ENCODE assay signal across 1 cellular context in the genomic region with DNA sequence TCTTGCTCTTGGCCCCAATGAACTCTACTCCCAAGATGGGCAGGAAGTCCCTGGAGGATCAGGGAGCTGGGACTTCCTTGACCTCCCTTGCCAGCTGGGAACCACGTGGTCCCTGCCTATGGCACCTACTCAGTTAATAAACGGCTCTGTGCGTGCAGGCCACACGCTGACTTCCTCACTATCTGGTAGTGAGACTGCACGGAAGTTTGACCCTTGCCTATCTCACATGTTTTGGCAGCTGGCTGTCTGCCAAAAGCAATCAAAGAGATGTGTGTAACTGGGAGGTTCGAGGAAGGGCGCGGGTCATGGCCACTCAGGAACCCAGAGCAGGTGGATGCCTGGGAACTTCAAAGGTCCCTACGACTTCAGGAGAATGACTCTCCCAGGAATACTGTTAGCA.
TF ChIP-seq lines count a peak whose summit lies in the region.

No MANE protein-coding gene starts in this region.

TF ChIP-seq in HepG2, 621 proteins besides CTCF, POLR2A, EP300 and RAD21 (continued from another document and continues in another):
- TF ChIP-seq, protein P1, sequence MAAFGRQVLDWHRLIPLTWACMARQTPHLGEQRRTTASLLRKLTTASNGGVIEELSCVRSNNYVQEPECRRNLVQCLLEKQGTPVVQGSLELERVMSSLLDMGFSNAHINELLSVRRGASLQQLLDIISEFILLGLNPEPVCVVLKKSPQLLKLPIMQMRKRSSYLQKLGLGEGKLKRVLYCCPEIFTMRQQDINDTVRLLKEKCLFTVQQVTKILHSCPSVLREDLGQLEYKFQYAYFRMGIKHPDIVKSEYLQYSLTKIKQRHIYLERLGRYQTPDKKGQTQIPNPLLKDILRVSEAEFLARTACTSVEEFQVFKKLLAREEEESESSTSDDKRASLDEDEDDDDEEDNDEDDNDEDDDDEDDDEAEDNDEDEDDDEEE (CRISPR knock-in tag; IDR thresholded peaks at IDR 0.05): 0 out of 2 replicates have a peak, but pooled peaks have one; percentile 35
- no peak for TF ChIP-seq NR3C1 (CRISPR knock-in tag; IDR thresholded peaks at IDR 0.05)
- TF ChIP-seq POLR2G (IDR thresholded peaks at IDR 0.05; ENCODE audit: low read depth, low read length): no peak
- TF ChIP-seq, protein P2, sequence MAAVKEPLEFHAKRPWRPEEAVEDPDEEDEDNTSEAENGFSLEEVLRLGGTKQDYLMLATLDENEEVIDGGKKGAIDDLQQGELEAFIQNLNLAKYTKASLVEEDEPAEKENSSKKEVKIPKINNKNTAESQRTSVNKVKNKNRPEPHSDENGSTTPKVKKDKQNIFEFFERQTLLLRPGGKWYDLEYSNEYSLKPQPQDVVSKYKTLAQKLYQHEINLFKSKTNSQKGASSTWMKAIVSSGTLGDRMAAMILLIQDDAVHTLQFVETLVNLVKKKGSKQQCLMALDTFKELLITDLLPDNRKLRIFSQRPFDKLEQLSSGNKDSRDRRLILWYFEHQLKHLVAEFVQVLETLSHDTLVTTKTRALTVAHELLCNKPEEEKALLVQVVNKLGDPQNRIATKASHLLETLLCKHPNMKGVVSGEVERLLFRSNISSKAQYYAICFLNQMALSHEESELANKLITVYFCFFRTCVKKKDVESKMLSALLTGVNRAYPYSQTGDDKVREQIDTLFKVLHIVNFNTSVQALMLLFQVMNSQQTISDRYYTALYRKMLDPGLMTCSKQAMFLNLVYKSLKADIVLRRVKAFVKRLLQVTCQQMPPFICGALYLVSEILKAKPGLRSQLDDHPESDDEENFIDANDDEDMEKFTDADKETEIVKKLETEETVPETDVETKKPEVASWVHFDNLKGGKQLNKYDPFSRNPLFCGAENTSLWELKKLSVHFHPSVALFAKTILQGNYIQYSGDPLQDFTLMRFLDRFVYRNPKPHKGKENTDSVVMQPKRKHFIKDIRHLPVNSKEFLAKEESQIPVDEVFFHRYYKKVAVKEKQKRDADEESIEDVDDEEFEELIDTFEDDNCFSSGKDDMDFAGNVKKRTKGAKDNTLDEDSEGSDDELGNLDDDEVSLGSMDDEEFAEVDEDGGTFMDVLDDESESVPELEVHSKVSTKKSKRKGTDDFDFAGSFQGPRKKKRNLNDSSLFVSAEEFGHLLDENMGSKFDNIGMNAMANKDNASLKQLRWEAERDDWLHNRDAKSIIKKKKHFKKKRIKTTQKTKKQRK (IDR thresholded peaks at IDR 0.05; ENCODE audit: low read length): no peak
- no peak for TF ChIP-seq ZNF441 (CRISPR knock-in tag; IDR thresholded peaks at IDR 0.05; ENCODE audit: borderline replicate concordance)
- TF ChIP-seq FLYWCH1 (CRISPR knock-in tag; IDR thresholded peaks at IDR 0.05): no peak
- no peak for TF ChIP-seq ZNF670 (CRISPR knock-in tag; IDR thresholded peaks at IDR 0.05; ENCODE audit: borderline replicate concordance)
- peak; percentile 50 for TF ChIP-seq ASH2L (IDR thresholded peaks at IDR 0.05; ENCODE audit: insufficient read length, low read depth, low read length)
- 0 out of 2 replicates have a peak, but pooled peaks have one; percentile 32 for TF ChIP-seq MIXL1 (CRISPR knock-in tag; IDR thresholded peaks at IDR 0.05)
- no peak for TF ChIP-seq HDAC6 (IDR thresholded peaks at IDR 0.05; ENCODE audit: low read depth, low read length)
- peak; percentile 74; the same call in 1 of the 2 replicates for TF ChIP-seq MEF2D (CRISPR knock-in tag; IDR thresholded peaks at IDR 0.05)
- TF ChIP-seq SYNCRIP (IDR thresholded peaks at IDR 0.05; ENCODE audit: insufficient read depth, low read depth, low read length): no peak
- TF ChIP-seq TEAD2 (CRISPR knock-in tag; IDR thresholded peaks at IDR 0.05): no peak
- TF ChIP-seq ZNF501 (CRISPR knock-in tag; IDR thresholded peaks at IDR 0.05): peak; percentile 85; the same call in 1 of the 2 replicates
- no peak for TF ChIP-seq NFYC (CRISPR knock-in tag; IDR thresholded peaks at IDR 0.05)
- peak; percentile 93 for TF ChIP-seq HDAC1 (CRISPR knock-in tag; IDR thresholded peaks at IDR 0.05)
- TF ChIP-seq, protein P3, sequence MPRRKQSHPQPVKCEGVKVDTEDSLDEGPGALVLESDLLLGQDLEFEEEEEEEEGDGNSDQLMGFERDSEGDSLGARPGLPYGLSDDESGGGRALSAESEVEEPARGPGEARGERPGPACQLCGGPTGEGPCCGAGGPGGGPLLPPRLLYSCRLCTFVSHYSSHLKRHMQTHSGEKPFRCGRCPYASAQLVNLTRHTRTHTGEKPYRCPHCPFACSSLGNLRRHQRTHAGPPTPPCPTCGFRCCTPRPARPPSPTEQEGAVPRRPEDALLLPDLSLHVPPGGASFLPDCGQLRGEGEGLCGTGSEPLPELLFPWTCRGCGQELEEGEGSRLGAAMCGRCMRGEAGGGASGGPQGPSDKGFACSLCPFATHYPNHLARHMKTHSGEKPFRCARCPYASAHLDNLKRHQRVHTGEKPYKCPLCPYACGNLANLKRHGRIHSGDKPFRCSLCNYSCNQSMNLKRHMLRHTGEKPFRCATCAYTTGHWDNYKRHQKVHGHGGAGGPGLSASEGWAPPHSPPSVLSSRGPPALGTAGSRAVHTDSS (CRISPR knock-in tag; conservative IDR thresholded peaks at IDR 0.05): no peak
- no peak for TF ChIP-seq KDM5A (IDR thresholded peaks at IDR 0.05; ENCODE audit: borderline replicate concordance, low read length)
- no peak for TF ChIP-seq SMARCE1 (IDR thresholded peaks at IDR 0.05; ENCODE audit: borderline replicate concordance)
- TF ChIP-seq, protein P4, sequence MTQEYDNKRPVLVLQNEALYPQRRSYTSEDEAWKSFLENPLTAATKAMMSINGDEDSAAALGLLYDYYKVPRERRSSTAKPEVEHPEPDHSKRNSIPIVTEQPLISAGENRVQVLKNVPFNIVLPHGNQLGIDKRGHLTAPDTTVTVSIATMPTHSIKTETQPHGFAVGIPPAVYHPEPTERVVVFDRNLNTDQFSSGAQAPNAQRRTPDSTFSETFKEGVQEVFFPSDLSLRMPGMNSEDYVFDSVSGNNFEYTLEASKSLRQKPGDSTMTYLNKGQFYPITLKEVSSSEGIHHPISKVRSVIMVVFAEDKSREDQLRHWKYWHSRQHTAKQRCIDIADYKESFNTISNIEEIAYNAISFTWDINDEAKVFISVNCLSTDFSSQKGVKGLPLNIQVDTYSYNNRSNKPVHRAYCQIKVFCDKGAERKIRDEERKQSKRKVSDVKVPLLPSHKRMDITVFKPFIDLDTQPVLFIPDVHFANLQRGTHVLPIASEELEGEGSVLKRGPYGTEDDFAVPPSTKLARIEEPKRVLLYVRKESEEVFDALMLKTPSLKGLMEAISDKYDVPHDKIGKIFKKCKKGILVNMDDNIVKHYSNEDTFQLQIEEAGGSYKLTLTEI (CRISPR knock-in tag; conservative IDR thresholded peaks at IDR 0.05): no peak
- peak; percentile 58 for TF ChIP-seq DMAP1 (CRISPR knock-in tag; IDR thresholded peaks at IDR 0.05)
- TF ChIP-seq, protein P5, sequence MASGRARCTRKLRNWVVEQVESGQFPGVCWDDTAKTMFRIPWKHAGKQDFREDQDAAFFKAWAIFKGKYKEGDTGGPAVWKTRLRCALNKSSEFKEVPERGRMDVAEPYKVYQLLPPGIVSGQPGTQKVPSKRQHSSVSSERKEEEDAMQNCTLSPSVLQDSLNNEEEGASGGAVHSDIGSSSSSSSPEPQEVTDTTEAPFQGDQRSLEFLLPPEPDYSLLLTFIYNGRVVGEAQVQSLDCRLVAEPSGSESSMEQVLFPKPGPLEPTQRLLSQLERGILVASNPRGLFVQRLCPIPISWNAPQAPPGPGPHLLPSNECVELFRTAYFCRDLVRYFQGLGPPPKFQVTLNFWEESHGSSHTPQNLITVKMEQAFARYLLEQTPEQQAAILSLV (CRISPR knock-in tag; IDR thresholded peaks at IDR 0.05; ENCODE audit: borderline replicate concordance): no peak
- no peak for TF ChIP-seq ZNF234 (CRISPR knock-in tag; conservative IDR thresholded peaks at IDR 0.05)
- TF ChIP-seq, protein P6, sequence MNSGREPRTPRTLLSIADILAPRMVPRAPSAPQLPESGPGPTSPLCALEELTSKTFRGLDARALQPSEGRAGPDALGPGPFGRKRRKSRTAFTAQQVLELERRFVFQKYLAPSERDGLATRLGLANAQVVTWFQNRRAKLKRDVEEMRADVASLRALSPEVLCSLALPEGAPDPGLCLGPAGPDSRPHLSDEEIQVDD (CRISPR knock-in tag; IDR thresholded peaks at IDR 0.05; ENCODE audit: borderline replicate concordance): no peak; the same call in 1 of the 2 replicates
- TF ChIP-seq, protein P7, sequence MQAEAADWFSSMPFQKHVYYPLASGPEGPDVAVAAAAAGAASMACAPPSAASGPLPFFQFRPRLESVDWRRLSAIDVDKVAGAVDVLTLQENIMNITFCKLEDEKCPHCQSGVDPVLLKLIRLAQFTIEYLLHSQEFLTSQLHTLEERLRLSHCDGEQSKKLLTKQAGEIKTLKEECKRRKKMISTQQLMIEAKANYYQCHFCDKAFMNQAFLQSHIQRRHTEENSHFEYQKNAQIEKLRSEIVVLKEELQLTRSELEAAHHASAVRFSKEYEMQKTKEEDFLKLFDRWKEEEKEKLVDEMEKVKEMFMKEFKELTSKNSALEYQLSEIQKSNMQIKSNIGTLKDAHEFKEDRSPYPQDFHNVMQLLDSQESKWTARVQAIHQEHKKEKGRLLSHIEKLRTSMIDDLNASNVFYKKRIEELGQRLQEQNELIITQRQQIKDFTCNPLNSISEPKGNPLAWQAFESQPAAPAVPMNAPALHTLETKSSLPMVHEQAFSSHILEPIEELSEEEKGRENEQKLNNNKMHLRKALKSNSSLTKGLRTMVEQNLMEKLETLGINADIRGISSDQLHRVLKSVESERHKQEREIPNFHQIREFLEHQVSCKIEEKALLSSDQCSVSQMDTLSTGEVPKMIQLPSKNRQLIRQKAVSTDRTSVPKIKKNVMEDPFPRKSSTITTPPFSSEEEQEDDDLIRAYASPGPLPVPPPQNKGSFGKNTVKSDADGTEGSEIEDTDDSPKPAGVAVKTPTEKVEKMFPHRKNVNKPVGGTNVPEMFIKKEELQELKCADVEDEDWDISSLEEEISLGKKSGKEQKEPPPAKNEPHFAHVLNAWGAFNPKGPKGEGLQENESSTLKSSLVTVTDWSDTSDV (CRISPR knock-in tag; IDR thresholded peaks at IDR 0.05): no peak
- TF ChIP-seq, protein P8, sequence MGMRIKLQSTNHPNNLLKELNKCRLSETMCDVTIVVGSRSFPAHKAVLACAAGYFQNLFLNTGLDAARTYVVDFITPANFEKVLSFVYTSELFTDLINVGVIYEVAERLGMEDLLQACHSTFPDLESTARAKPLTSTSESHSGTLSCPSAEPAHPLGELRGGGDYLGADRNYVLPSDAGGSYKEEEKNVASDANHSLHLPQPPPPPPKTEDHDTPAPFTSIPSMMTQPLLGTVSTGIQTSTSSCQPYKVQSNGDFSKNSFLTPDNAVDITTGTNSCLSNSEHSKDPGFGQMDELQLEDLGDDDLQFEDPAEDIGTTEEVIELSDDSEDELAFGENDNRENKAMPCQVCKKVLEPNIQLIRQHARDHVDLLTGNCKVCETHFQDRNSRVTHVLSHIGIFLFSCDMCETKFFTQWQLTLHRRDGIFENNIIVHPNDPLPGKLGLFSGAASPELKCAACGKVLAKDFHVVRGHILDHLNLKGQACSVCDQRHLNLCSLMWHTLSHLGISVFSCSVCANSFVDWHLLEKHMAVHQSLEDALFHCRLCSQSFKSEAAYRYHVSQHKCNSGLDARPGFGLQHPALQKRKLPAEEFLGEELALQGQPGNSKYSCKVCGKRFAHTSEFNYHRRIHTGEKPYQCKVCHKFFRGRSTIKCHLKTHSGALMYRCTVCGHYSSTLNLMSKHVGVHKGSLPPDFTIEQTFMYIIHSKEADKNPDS (CRISPR knock-in tag; IDR thresholded peaks at IDR 0.05): no peak
- TF ChIP-seq REPIN1 (CRISPR knock-in tag; IDR thresholded peaks at IDR 0.05; ENCODE audit: borderline replicate concordance, low read depth): peak; percentile 52; the same call in 1 of the 2 replicates
- TF ChIP-seq NFE2L1 (CRISPR knock-in tag; IDR thresholded peaks at IDR 0.05; ENCODE audit: borderline replicate concordance): no peak
- TF ChIP-seq, protein P9, sequence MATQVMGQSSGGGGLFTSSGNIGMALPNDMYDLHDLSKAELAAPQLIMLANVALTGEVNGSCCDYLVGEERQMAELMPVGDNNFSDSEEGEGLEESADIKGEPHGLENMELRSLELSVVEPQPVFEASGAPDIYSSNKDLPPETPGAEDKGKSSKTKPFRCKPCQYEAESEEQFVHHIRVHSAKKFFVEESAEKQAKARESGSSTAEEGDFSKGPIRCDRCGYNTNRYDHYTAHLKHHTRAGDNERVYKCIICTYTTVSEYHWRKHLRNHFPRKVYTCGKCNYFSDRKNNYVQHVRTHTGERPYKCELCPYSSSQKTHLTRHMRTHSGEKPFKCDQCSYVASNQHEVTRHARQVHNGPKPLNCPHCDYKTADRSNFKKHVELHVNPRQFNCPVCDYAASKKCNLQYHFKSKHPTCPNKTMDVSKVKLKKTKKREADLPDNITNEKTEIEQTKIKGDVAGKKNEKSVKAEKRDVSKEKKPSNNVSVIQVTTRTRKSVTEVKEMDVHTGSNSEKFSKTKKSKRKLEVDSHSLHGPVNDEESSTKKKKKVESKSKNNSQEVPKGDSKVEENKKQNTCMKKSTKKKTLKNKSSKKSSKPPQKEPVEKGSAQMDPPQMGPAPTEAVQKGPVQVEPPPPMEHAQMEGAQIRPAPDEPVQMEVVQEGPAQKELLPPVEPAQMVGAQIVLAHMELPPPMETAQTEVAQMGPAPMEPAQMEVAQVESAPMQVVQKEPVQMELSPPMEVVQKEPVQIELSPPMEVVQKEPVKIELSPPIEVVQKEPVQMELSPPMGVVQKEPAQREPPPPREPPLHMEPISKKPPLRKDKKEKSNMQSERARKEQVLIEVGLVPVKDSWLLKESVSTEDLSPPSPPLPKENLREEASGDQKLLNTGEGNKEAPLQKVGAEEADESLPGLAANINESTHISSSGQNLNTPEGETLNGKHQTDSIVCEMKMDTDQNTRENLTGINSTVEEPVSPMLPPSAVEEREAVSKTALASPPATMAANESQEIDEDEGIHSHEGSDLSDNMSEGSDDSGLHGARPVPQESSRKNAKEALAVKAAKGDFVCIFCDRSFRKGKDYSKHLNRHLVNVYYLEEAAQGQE (IDR thresholded peaks at IDR 0.05; ENCODE audit: borderline replicate concordance in 1 of 2, low read depth in 1 of 2, low read length in 2 of 2): no peak
- TF ChIP-seq TBP (CRISPR knock-in tag; IDR thresholded peaks at IDR 0.05): no peak
- TF ChIP-seq ARNT (IDR thresholded peaks at IDR 0.05): no peak
- TF ChIP-seq TEAD3 (CRISPR knock-in tag; optimal IDR thresholded peaks at IDR 0.05; ENCODE audit: borderline replicate concordance): peak; percentile 65
